Comparison of ENCODE assay signal across 7 cellular contexts in genomic region chr13:26401069-26401468, GRCh38.
"Had no signal": no experiment of that assay in that cellular context is flagged by ENCODE, and none has a peak within 500 bp of the region (broad histone marks: within the 10 kb centered on the region; RNA-seq: fewer than 3 reads in every experiment).

No MANE protein-coding gene starts in this region.

- H3K4me3 ChIP-seq: GM23338, K562 had no signal

- ATAC-seq: GM23338, K562 had no signal

- H3K4me2 ChIP-seq: GM23338 had no signal

- H3K27ac Mint-ChIP-seq: GM23338, H9 had no signal

- H3K4me3 Mint-ChIP-seq: GM23338, H9 had no signal

- H2AFZ ChIP-seq: GM23338 had no signal

- DNase-seq: H9, HCEC 1CT, IMR-90, KG1 had no signal

- H3K9me3 Mint-ChIP-seq: GM23338, H9 had no signal

- H3K4me1 Mint-ChIP-seq: GM23338, H9 had no signal

- H3K27ac ChIP-seq: HL-60 had no signal
